In genomic region chr5:98464737-98465330, GRCh38 we compare ENCODE assay signal across 14 cellular contexts.
DNase-seq lines count a peak whose midpoint lies in the region; ATAC-seq and TF ChIP-seq lines count a peak whose summit lies in the region.
"Had no signal": no experiment of that assay in that cellular context is flagged by ENCODE, and none has a peak within 500 bp of the region (broad histone marks: within the 10 kb centered on the region; RNA-seq: fewer than 3 reads in every experiment).

No MANE protein-coding gene starts in this region.

- no peak for TF ChIP-seq POLR2A in NB4 (IDR thresholded peaks at IDR 0.05; ENCODE audit: extremely low read depth, insufficient read length)

- no peak overlapping the region for H3K4me3 Mint-ChIP-seq in activated CD8-positive, alpha-beta T cell treated with anti-CD3 and anti-CD28 coated beads for 36 hours
- H3K4me3 Mint-ChIP-seq in activated T-cell treated with anti-CD3 and anti-CD28 coated beads, Interleukin-2, amount 50 U/mL, for 72 hours, result no peak overlapping the region
- H3K4me3 Mint-ChIP-seq: activated CD4-positive, alpha-beta memory T cell treated with anti-CD3 and anti-CD28 coated beads for 36 hours had no signal

- TF ChIP-seq CTCF in NB4 (IDR thresholded peaks at IDR 0.05; ENCODE audit: low read depth, low read length), result no peak
- no peak for TF ChIP-seq CTCF in activated CD8-positive, alpha-beta T cell treated with anti-CD3 and anti-CD28 coated beads for 36 hours (IDR thresholded peaks at IDR 0.05)

- DNase-seq in SIG-M5 treated with dmso at 0.1 percent for 504 hours (lab: John Stamatoyannopoulos, UW; ENCODE audit: unreplicated experiment) (peak; percentile 32), SIG-M5 (lab: John Stamatoyannopoulos, UW) (no peak), NB4 (ENCODE audit: low read depth) (peak; percentile 35), SHP77 (lab: John Stamatoyannopoulos, UW) (no peak), left lobe of liver (ENCODE audit: low spot score) (no peak)
- DNase-seq in activated CD8-positive, alpha-beta T cell treated with anti-CD3 and anti-CD28 coated beads for 36 hours, result no peak
- no peak for DNase-seq in activated T-cell treated with anti-CD3 and anti-CD28 coated beads, Interleukin-2, amount 50 U/mL, for 72 hours
- DNase-seq: 8988T; activated CD4-positive, alpha-beta memory T cell treated with anti-CD3 and anti-CD28 coated beads for 36 hours; adrenal gland had no signal

- H3K9me3 Mint-ChIP-seq in activated CD8-positive, alpha-beta T cell treated with anti-CD3 and anti-CD28 coated beads for 36 hours, result peaks cover 3% of the 10 kb centered on the region
- H3K9me3 Mint-ChIP-seq in activated T-cell treated with anti-CD3 and anti-CD28 coated beads, Interleukin-2, amount 50 U/mL, for 72 hours, result peaks cover 0 to 2% of the 10 kb centered on the region in 2 donors

- peaks cover 2% of the 10 kb centered on the region for H3K27me3 Mint-ChIP-seq in activated CD8-positive, alpha-beta T cell treated with anti-CD3 and anti-CD28 coated beads for 36 hours
- no peaks in the 10 kb centered on the region for H3K27me3 Mint-ChIP-seq in activated T-cell treated with anti-CD3 and anti-CD28 coated beads, Interleukin-2, amount 50 U/mL, for 72 hours (ENCODE audit: low read depth)

- H3K36me3 Mint-ChIP-seq in activated CD8-positive, alpha-beta T cell treated with anti-CD3 and anti-CD28 coated beads for 36 hours (ENCODE audit: low read depth), result no peaks in the 10 kb centered on the region
- H3K36me3 Mint-ChIP-seq in activated T-cell treated with anti-CD3 and anti-CD28 coated beads, Interleukin-2, amount 50 U/mL, for 72 hours (ENCODE audit: insufficient read depth in 2 of 2), result no peaks in the 10 kb centered on the region
- H3K36me3 Mint-ChIP-seq: activated CD4-positive, alpha-beta memory T cell treated with anti-CD3 and anti-CD28 coated beads for 36 hours had no signal

- ATAC-seq in HG02885 (IDR thresholded peaks at IDR 0.05; ENCODE audit: poor library complexity, unreplicated experiment) (peak; percentile 94), left lobe of liver (no peak)
- no peak for ATAC-seq in activated CD8-positive, alpha-beta T cell treated with anti-CD3 and anti-CD28 coated beads for 36 hours
- ATAC-seq in activated T-cell treated with anti-CD3 and anti-CD28 coated beads, Interleukin-2, amount 50 U/mL, for 72 hours (replicated peaks in 1 of 2), result no peak

- CTCF ChIA-PET in activated CD8-positive, alpha-beta T cell treated with anti-CD3 and anti-CD28 coated beads for 36 hours (lab: Charles Lee), result interaction anchor here (1.1 kb wide), 1 partner anchor 9 kb away, joined by 3 read pairs; no protein-coding TSS in a partner anchor

- intact Hi-C loops in activated CD8-positive, alpha-beta T cell treated with anti-CD3 and anti-CD28 coated beads for 36 hours (cut with micrococcal nuclease), result no loop called here

- no peaks in the 10 kb centered on the region for H3K4me1 Mint-ChIP-seq in activated CD8-positive, alpha-beta T cell treated with anti-CD3 and anti-CD28 coated beads for 36 hours (ENCODE audit: low read depth)
- no peaks in the 10 kb centered on the region for H3K4me1 Mint-ChIP-seq in activated T-cell treated with anti-CD3 and anti-CD28 coated beads, Interleukin-2, amount 50 U/mL, for 72 hours (ENCODE audit: low read depth)

- POLR2A ChIA-PET in activated CD8-positive, alpha-beta T cell treated with anti-CD3 and anti-CD28 coated beads for 36 hours (lab: Charles Lee), result no interaction called here

- H3K4me3 ChIP-seq in NB4 (ENCODE audit: low read depth, low read length), result no peak overlapping the region
- H3K4me3 ChIP-seq: adrenal gland, SK-N-MC, skin epidermis had no signal

- H3K27ac Mint-ChIP-seq in activated CD8-positive, alpha-beta T cell treated with anti-CD3 and anti-CD28 coated beads for 36 hours, result no peak overlapping the region
- no peak overlapping the region for H3K27ac Mint-ChIP-seq in activated T-cell treated with anti-CD3 and anti-CD28 coated beads, Interleukin-2, amount 50 U/mL, for 72 hours
- H3K27ac Mint-ChIP-seq: activated CD4-positive, alpha-beta memory T cell treated with anti-CD3 and anti-CD28 coated beads for 36 hours; IgD-negative memory B cell had no signal

Comparison
In these comparisons a context has a peak if more than half of its experiments do, and no peak if none do; other contexts are left out.
1. DNase-seq: peak in SIG-M5 treated with dmso at 0.1 percent for 504 hours (single experiment) and NB4 (single experiment); none in SIG-M5 (single experiment), activated CD8-positive, alpha-beta T cell treated with anti-CD3 and anti-CD28 coated beads for 36 hours (single experiment), activated T-cell treated with anti-CD3 and anti-CD28 coated beads, Interleukin-2, amount 50 U/mL, for 72 hours (0 of 2), SHP77 (0 of 2) and left lobe of liver (single experiment).